13 cellular contexts compared by ENCODE assay signal in genomic region chr1:35287807-35288640, GRCh38. TPM values are rescaled to one million over a fixed set of nuclear protein-coding genes. Genes with fewer than 3 reads are reported as not detected.
DNase-seq lines count a peak whose midpoint lies in the region; ATAC-seq, FAIRE-seq and TF ChIP-seq lines count a peak whose summit lies in the region.
"Had no signal": no experiment of that assay in that cellular context is flagged by ENCODE, and none has a peak within 500 bp of the region (broad histone marks: within the 10 kb centered on the region; RNA-seq: fewer than 3 reads in every experiment).

No MANE protein-coding gene starts in this region.

- peaks cover 11 to 51% of the 10 kb centered on the region in 2 donors for H3K36me3 Mint-ChIP-seq in CD14-positive monocyte

- no peak for ATAC-seq in HG02973 (IDR thresholded peaks at IDR 0.05; ENCODE audit: unreplicated experiment)
- ATAC-seq: T-cell had no signal

- intact Hi-C loops in CD14-positive monocyte (cut with micrococcal nuclease), result no loop called here

- no peak for DNase-seq in CD14-positive monocyte (ENCODE audit: low spot score)
- DNase-seq in LHCN-M2 (ENCODE audit: low read depth), result peak; percentile 82
- DNase-seq in bronchial epithelial cell (ENCODE audit: low read depth), result peak; percentile 63
- DNase-seq in NCI-H2196 (lab: John Stamatoyannopoulos, UW; ENCODE audit: unreplicated experiment), result no peak
- DNase-seq in globus pallidus (ENCODE audit: low spot score), result no peak
- no peak for DNase-seq in mesenteric fat pad (ENCODE audit: low spot score)
- DNase-seq: MM.1S, NCI-H526 treated with DMSO at 0.1 percent for 48 hours, T-cell, thyroid gland had no signal

- H3K27me3 ChIP-seq in bronchial epithelial cell (ENCODE audit: control insufficient read depth, insufficient read depth, low read length) (no peaks in the 10 kb centered on the region), muscle layer of colon (ENCODE audit: control insufficient read depth in 1 of 2, insufficient read depth in 2 of 2, low read length in 2 of 2) (no peaks in the 10 kb centered on the region)
- H3K27me3 ChIP-seq: neutrophil, thyroid gland had no signal

- H3K4me3 ChIP-seq in bronchial epithelial cell (ENCODE audit: low read depth, low read length), result no peak overlapping the region
- no peak overlapping the region for H3K4me3 ChIP-seq in muscle layer of colon (ENCODE audit: low read depth in 1 of 2, low read length in 2 of 2)
- H3K4me3 ChIP-seq: thyroid gland had no signal

- H3K27ac Mint-ChIP-seq in CD14-positive monocyte, result peak overlapping the region in 4 of 7 donors; percentile 13 to 71 (median 60)

- no peaks in the 10 kb centered on the region for H3K36me3 ChIP-seq in bronchial epithelial cell (ENCODE audit: control insufficient read depth, insufficient read depth, low read length)
- H3K36me3 ChIP-seq in muscle layer of colon (ENCODE audit: insufficient read depth, low read length), result no peaks in the 10 kb centered on the region
- H3K36me3 ChIP-seq: thyroid gland had no signal

- H3K27me3 Mint-ChIP-seq in CD14-positive monocyte (ENCODE audit: low read depth in 3 of 3), result no peaks in the 10 kb centered on the region
- H3K27me3 Mint-ChIP-seq: T-cell had no signal

- H3K9ac ChIP-seq in muscle layer of colon (ENCODE audit: low read length), result no peak overlapping the region

- peaks cover 2 to 15% (median 6%) of the 10 kb centered on the region in 7 donors for H3K9me3 Mint-ChIP-seq in CD14-positive monocyte
- H3K9me3 Mint-ChIP-seq: T-cell had no signal

- H3K4me1 ChIP-seq in muscle layer of colon (ENCODE audit: insufficient read depth, low read length), result peaks cover 17% of the 10 kb centered on the region

- peak overlapping the region; percentile 10 for H3K27ac ChIP-seq in muscle layer of colon (ENCODE audit: low read depth, low read length)
- H3K27ac ChIP-seq: neutrophil, thyroid gland had no signal

- no peaks in the 10 kb centered on the region for H3K9me3 ChIP-seq in muscle layer of colon (ENCODE audit: low read length)
- H3K9me3 ChIP-seq: neutrophil, thyroid gland had no signal

- no peak for FAIRE-seq in bronchial epithelial cell (lab: Jason Lieb, UNC)

- H3K4me1 Mint-ChIP-seq in CD14-positive monocyte, result peaks cover 30% of the 10 kb centered on the region

- TF ChIP-seq CTCF in CD14-positive monocyte (IDR thresholded peaks at IDR 0.05) (no peak), bronchial epithelial cell (IDR thresholded peaks at IDR 0.05; ENCODE audit: insufficient read depth, low read length, severe bottlenecking) (no peak)

- H3K4me3 Mint-ChIP-seq in CD14-positive monocyte, result no peak overlapping the region
- H3K4me3 Mint-ChIP-seq: T-cell had no signal

RNA-seq across cellular contexts. Expression of gene ZMYM4, which starts 19.5 kb away (rescaled TPM):
- 10 to 100 TPM; 26.0 to 31.8 TPM for polyA plus RNA-seq in CD14-positive monocyte
- total RNA-seq in LHCN-M2 (2014; rRNA removed) (41.7 and 43.7 TPM in 2 replicates), bronchial epithelial cell (19.5 and 20.5 TPM in 2 replicates), mesenteric fat pad (49.0 TPM)
- polyA plus RNA-seq in LHCN-M2 (2012), result 13.8 TPM

Comparison
In these comparisons a context has a peak if more than half of its experiments do, and no peak if none do; other contexts are left out.
1. DNase-seq: peak in LHCN-M2 (single experiment) and bronchial epithelial cell (single experiment); none in CD14-positive monocyte (single experiment), NCI-H2196 (single experiment), globus pallidus (single experiment) and mesenteric fat pad (single experiment).